Comparison of ENCODE assay signal across 10 cellular contexts in genomic region chr17:58757162-58757613, GRCh38. TPM values are rescaled to one million over a fixed set of nuclear protein-coding genes. Genes with fewer than 3 reads are reported as not detected.
DNase-seq lines count a peak whose midpoint lies in the region; ATAC-seq and TF ChIP-seq lines count a peak whose summit lies in the region.
"Had no signal": no experiment of that assay in that cellular context is flagged by ENCODE, and none has a peak within 500 bp of the region (broad histone marks: within the 10 kb centered on the region; RNA-seq: fewer than 3 reads in every experiment).

No MANE protein-coding gene starts in this region.

- no peak overlapping the region for H3K9ac ChIP-seq in stomach smooth muscle (ENCODE audit: low read length in 2 of 2)

- H3K4me3 Mint-ChIP-seq in T-helper 17 cell, result peak overlapping the region; percentile 99

- DNase-seq in cardiac muscle cell (ENCODE audit: low read depth in 1 of 2, low spot score in 1 of 2) (no peak), Right ventricle myocardium superior (no peak), T-helper 17 cell (no peak), HuH-7 (ENCODE audit: low spot score) (no peak), RWPE1 (ENCODE audit: low spot score) (no peak)
- no peak for DNase-seq in stimulated activated naive CD4-positive, alpha-beta T cell (lab: John Stamatoyannopoulos, UW)
- DNase-seq: left colon had no signal

- CTCF ChIA-PET in RWPE1 (lab: Yijun Ruan, JAX), result interaction anchor here (0.7 kb wide), 1 partner anchor 139 kb away, joined by 3 read pairs; no protein-coding TSS in a partner anchor

- intact Hi-C loops in Right ventricle myocardium superior (cut with DNase I), result no loop called here

- H3K27ac ChIP-seq in cardiac muscle cell (no peak overlapping the region), stomach smooth muscle (ENCODE audit: low read length) (no peak overlapping the region), RWPE1 (no peak overlapping the region)

- H3K36me3 Mint-ChIP-seq in T-helper 17 cell (ENCODE audit: low read depth), result peaks cover 10% of the 10 kb centered on the region

- H3K4me1 ChIP-seq in cardiac muscle cell (ENCODE audit: low read depth), result peaks cover 8% of the 10 kb centered on the region
- peaks cover 7% of the 10 kb centered on the region for H3K4me1 ChIP-seq in stomach smooth muscle (ENCODE audit: control insufficient read depth, insufficient read depth, low read length)

- peaks cover 8% of the 10 kb centered on the region for H3K4me1 Mint-ChIP-seq in T-helper 17 cell

- H3K27me3 ChIP-seq in cardiac muscle cell, result peaks cover 26% of the 10 kb centered on the region
- H3K27me3 ChIP-seq in stomach smooth muscle (ENCODE audit: control insufficient read depth in 1 of 2, insufficient read depth in 2 of 2, low read length in 2 of 2), result peaks cover 10 to 37% of the 10 kb centered on the region in 2 donors

- no peaks in the 10 kb centered on the region for H3K9me3 ChIP-seq in cardiac muscle cell (ENCODE audit: low read depth)
- H3K9me3 ChIP-seq in T-helper 17 cell (ENCODE audit: control insufficient read depth, low read length, poor library complexity, severe bottlenecking), result no peaks in the 10 kb centered on the region
- H3K9me3 ChIP-seq in stomach smooth muscle (ENCODE audit: control insufficient read depth in 2 of 2, low read length in 2 of 2), result no peaks in the 10 kb centered on the region

- TF ChIP-seq CTCF in cardiac muscle cell (IDR thresholded peaks at IDR 0.05; ENCODE audit: low read depth, low read length) (no peak), RWPE1 (conservative IDR thresholded peaks at IDR 0.05; ENCODE audit: low read depth) (no peak)

- POLR2A ChIA-PET in RWPE1 (lab: Yijun Ruan, JAX; ENCODE audit: low non-redundant PET), result no interaction called here

- H3K36me3 ChIP-seq in cardiac muscle cell, result no peaks in the 10 kb centered on the region
- no peaks in the 10 kb centered on the region for H3K36me3 ChIP-seq in stomach smooth muscle (ENCODE audit: control insufficient read depth in 2 of 2, insufficient read depth in 2 of 2, low read length in 2 of 2)

- H3K4me3 ChIP-seq in cardiac muscle cell (peak overlapping the region; percentile 65), iPS-11a (ENCODE audit: low read depth, low read length) (peak overlapping the region; percentile 63), stomach smooth muscle (ENCODE audit: low read length in 2 of 2) (peak overlapping the region; percentile 52 to 76)

- no peak for ATAC-seq in Right ventricle myocardium superior (ENCODE audit: poor library complexity)
- ATAC-seq in T-helper 17 cell, result no peak
- ATAC-seq: left colon had no signal

- H3K27ac Mint-ChIP-seq in T-helper 17 cell, result peak overlapping the region; percentile 69

- peaks cover 60% of the 10 kb centered on the region for H3K27me3 Mint-ChIP-seq in T-helper 17 cell

RNA-seq across cellular contexts. Expression of gene PPM1E, which starts 1.5 kb away (rescaled TPM):
- total RNA-seq in cardiac muscle cell (0.27 and 0.46 TPM in 2 replicates), Right ventricle myocardium superior (1.7 TPM), T-helper 17 cell (not detected)
- polyA plus RNA-seq in cardiac muscle cell, result not detected in 2 replicates
- total RNA-seq: HT-29 had no signal
